In the genomic region with DNA sequence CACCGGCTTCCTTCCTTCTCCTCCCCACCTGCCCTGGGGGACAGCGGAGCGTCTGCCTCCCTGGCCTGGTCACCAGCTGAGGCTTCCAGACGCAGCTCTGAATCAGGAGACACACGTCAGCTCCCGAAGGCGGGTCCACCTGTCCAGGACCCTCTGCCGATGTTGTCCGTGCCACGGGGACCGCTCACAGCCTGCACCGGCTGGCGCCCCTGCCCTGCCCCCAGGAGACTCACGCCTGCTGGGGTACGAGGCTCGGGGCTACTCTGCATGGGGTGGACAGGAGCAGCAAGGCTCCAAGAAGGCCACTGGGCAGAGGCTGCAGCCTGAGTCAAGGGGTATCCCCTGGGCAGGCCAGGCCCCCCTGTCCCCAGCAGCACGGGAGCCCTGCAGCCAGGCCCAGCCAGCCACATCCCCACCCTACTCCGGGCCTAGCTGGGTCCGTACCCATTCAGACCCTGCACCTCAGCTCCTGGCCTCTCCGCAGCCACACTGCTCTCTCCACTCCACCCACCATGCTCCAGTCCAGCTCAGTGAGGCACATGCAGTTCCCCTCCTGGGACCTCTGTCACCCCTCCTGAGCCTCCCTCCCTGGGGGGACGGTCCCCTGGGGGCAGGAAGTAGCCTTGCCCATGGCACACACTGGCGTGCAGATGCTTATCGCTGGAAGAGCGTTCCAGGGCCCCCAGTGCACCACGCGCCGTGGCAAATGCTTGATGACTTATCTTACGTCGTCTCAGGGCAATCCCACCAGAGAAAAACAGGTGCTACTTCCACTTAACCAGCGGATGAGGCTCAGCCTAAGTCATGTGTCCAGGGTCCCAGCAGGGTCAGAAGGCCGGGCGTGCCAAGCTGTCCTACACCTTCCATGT, we compare ENCODE assay signal across 19 cellular contexts. TPM values are rescaled to one million over a fixed set of nuclear protein-coding genes. Genes with fewer than 3 reads are reported as not detected.
DNase-seq lines count a peak whose midpoint lies in the region; ATAC-seq and TF ChIP-seq lines count a peak whose summit lies in the region.
"Had no signal": no experiment of that assay in that cellular context is flagged by ENCODE, and none has a peak within 500 bp of the region (broad histone marks: within the 10 kb centered on the region; RNA-seq: fewer than 3 reads in every experiment).

No MANE protein-coding gene starts in this region.

- intact Hi-C loops in MCF 10A (cut with micrococcal nuclease): no loop called here

- POLR2A ChIA-PET in MCF 10A (lab: Yijun Ruan, JAX): interaction anchor here (1.6 kb wide), 1 partner anchor 22 kb away, joined by 3 read pairs; a partner anchor contains a TSS

- no peaks in the 10 kb centered on the region for H3K36me3 Mint-ChIP-seq in activated T-cell treated with anti-CD3 and anti-CD28 coated beads, Interleukin-2, amount 50 U/mL, for 72 hours (ENCODE audit: insufficient read depth in 2 of 2)
- no peaks in the 10 kb centered on the region for H3K36me3 Mint-ChIP-seq in endodermal cell (ENCODE audit: low read depth)
- no peaks in the 10 kb centered on the region for H3K36me3 Mint-ChIP-seq in stimulated activated effector memory CD8-positive, alpha-beta T cell treated with anti-CD3 and anti-CD28 coated beads, Interleukin-12 subunit alpha, Interleukin-12 subunit beta, amount 100 ng/mL, for 72 hours
- H3K36me3 Mint-ChIP-seq in MCF 10A (ENCODE audit: insufficient read depth, unreplicated experiment): no peaks in the 10 kb centered on the region
- H3K36me3 Mint-ChIP-seq: IgD-negative memory B cell had no signal

- BruUV-seq in MCF 10A (replicated peaks; lab: Mats Ljungman, UMichigan): no TSS peak

- H3K27ac ChIP-seq in OCI-LY3 (ENCODE audit: low read length): no peak overlapping the region
- peak overlapping the region; percentile 64 for H3K27ac ChIP-seq in endodermal cell (ENCODE audit: low read depth, low read length)
- H3K27ac ChIP-seq: Peyer's patch had no signal

- CTCF ChIA-PET in MCF 10A (lab: Yijun Ruan, JAX): no interaction called here

- H3K36me3 ChIP-seq in OCI-LY3 (replicated peaks; ENCODE audit: low read depth, low read length) (no peaks in the 10 kb centered on the region), endodermal cell (ENCODE audit: control insufficient read depth, insufficient read depth, low read length) (no peaks in the 10 kb centered on the region)
- H3K36me3 ChIP-seq: HAP-1, Peyer's patch had no signal

- H3K27me3 ChIP-seq in OCI-LY3 (ENCODE audit: low read depth, low read length) (peaks cover 10% of the 10 kb centered on the region), endodermal cell (ENCODE audit: control insufficient read depth, insufficient read depth, low read length, poor library complexity, severe bottlenecking) (no peaks in the 10 kb centered on the region)
- H3K27me3 ChIP-seq: Peyer's patch had no signal

- WGBS in endodermal cell (ENCODE audit: insufficient coverage in 1 of 2, insufficient read length in 1 of 2), 2 experiments: 90 to 96% methylated on average over 26 to 32 of the region's 32 CpGs

- H4K20me1 ChIP-seq in OCI-LY3 (ENCODE audit: insufficient read depth, low read length): no peaks in the 10 kb centered on the region

- H3K9me3 ChIP-seq in OCI-LY3 (ENCODE audit: insufficient read depth, low read length) (peaks cover 7% of the 10 kb centered on the region; the same call in 1 of the 2 replicates), endodermal cell (ENCODE audit: control insufficient read depth, low read length) (no peaks in the 10 kb centered on the region)
- H3K9me3 ChIP-seq: Peyer's patch had no signal

- H3K4me3 ChIP-seq in OCI-LY3 (ENCODE audit: low read length): peak overlapping the region; percentile 38
- H3K4me3 ChIP-seq in endodermal cell (ENCODE audit: low read length): no peak overlapping the region
- H3K4me3 ChIP-seq: HAP-1, lung, Peyer's patch had no signal

- no peak for TF ChIP-seq CTCF in OCI-LY3 (IDR thresholded peaks at IDR 0.05; ENCODE audit: low read depth, low read length)
- TF ChIP-seq CTCF in endodermal cell (conservative IDR thresholded peaks at IDR 0.05): no peak
- no peak for TF ChIP-seq CTCF in MCF 10A (IDR thresholded peaks at IDR 0.05; ENCODE audit: unreplicated experiment)

- no peaks in the 10 kb centered on the region for H3K4me1 Mint-ChIP-seq in activated T-cell treated with anti-CD3 and anti-CD28 coated beads, Interleukin-2, amount 50 U/mL, for 72 hours (ENCODE audit: low read depth)
- H3K4me1 Mint-ChIP-seq in endodermal cell: no peaks in the 10 kb centered on the region
- H3K4me1 Mint-ChIP-seq in stimulated activated effector memory CD8-positive, alpha-beta T cell treated with anti-CD3 and anti-CD28 coated beads, Interleukin-12 subunit alpha, Interleukin-12 subunit beta, amount 100 ng/mL, for 72 hours: no peaks in the 10 kb centered on the region
- H3K4me1 Mint-ChIP-seq in MCF 10A (ENCODE audit: insufficient read depth, unreplicated experiment): no peaks in the 10 kb centered on the region

- H3K27me3 Mint-ChIP-seq in activated T-cell treated with anti-CD3 and anti-CD28 coated beads, Interleukin-2, amount 50 U/mL, for 72 hours (ENCODE audit: low read depth): no peaks in the 10 kb centered on the region
- H3K27me3 Mint-ChIP-seq in endodermal cell (ENCODE audit: insufficient read depth) (no peaks in the 10 kb centered on the region), MCF 10A (ENCODE audit: insufficient read depth, unreplicated experiment) (peaks cover 8% of the 10 kb centered on the region)
- H3K27me3 Mint-ChIP-seq: IgD-negative memory B cell; stimulated activated naive CD8-positive, alpha-beta T cell treated with anti-CD3 and anti-CD28 coated beads, Interleukin-15, Interleukin-2, amounts not matched to agents 100 ng/mL and 50 ng/mL, for 24 hours had no signal

- no peak overlapping the region for H3K27ac Mint-ChIP-seq in activated T-cell treated with anti-CD3 and anti-CD28 coated beads, Interleukin-2, amount 50 U/mL, for 72 hours
- peak overlapping the region; percentile 29 for H3K27ac Mint-ChIP-seq in endodermal cell
- no peak overlapping the region for H3K27ac Mint-ChIP-seq in stimulated activated effector memory CD8-positive, alpha-beta T cell treated with anti-CD3 and anti-CD28 coated beads, Interleukin-12 subunit alpha, Interleukin-12 subunit beta, amount 100 ng/mL, for 72 hours
- no peak overlapping the region for H3K27ac Mint-ChIP-seq in MCF 10A (ENCODE audit: low read depth, unreplicated experiment)
- H3K27ac Mint-ChIP-seq: IgD-negative memory B cell; stimulated activated naive CD8-positive, alpha-beta T cell treated with anti-CD3 and anti-CD28 coated beads, Interleukin-15, Interleukin-2, amounts not matched to agents 100 ng/mL and 50 ng/mL, for 24 hours; T-helper 1 cell treated with Interleukin-12 subunit alpha and Interleukin-12 subunit beta and Interleukin-4 antibody, amounts not matched to agents 30 μg/mL and 1 μg/mL, for 36 hours had no signal

- H3K4me3 Mint-ChIP-seq in activated T-cell treated with anti-CD3 and anti-CD28 coated beads, Interleukin-2, amount 50 U/mL, for 72 hours: no peak overlapping the region
- no peak overlapping the region for H3K4me3 Mint-ChIP-seq in endodermal cell
- no peak overlapping the region for H3K4me3 Mint-ChIP-seq in stimulated activated effector memory CD8-positive, alpha-beta T cell treated with anti-CD3 and anti-CD28 coated beads, Interleukin-12 subunit alpha, Interleukin-12 subunit beta, amount 100 ng/mL, for 72 hours
- no peak overlapping the region for H3K4me3 Mint-ChIP-seq in MCF 10A (ENCODE audit: unreplicated experiment)
- H3K4me3 Mint-ChIP-seq: IgD-negative memory B cell; stimulated activated naive CD8-positive, alpha-beta T cell treated with anti-CD3 and anti-CD28 coated beads, Interleukin-15, Interleukin-2, amounts not matched to agents 100 ng/mL and 50 ng/mL, for 24 hours; T-helper 1 cell treated with Interleukin-12 subunit alpha and Interleukin-12 subunit beta and Interleukin-4 antibody, amounts not matched to agents 30 μg/mL and 1 μg/mL, for 36 hours had no signal

- H3K4me1 ChIP-seq in OCI-LY3 (ENCODE audit: low read length) (peaks cover 10% of the 10 kb centered on the region), endodermal cell (ENCODE audit: control insufficient read depth, insufficient read depth, low read length) (no peaks in the 10 kb centered on the region)
- H3K4me1 ChIP-seq: HAP-1 had no signal

- no peaks in the 10 kb centered on the region for H3K9me3 Mint-ChIP-seq in activated T-cell treated with anti-CD3 and anti-CD28 coated beads, Interleukin-2, amount 50 U/mL, for 72 hours
- no peaks in the 10 kb centered on the region for H3K9me3 Mint-ChIP-seq in endodermal cell
- no peaks in the 10 kb centered on the region for H3K9me3 Mint-ChIP-seq in stimulated activated effector memory CD8-positive, alpha-beta T cell treated with anti-CD3 and anti-CD28 coated beads, Interleukin-12 subunit alpha, Interleukin-12 subunit beta, amount 100 ng/mL, for 72 hours
- H3K9me3 Mint-ChIP-seq in MCF 10A (ENCODE audit: unreplicated experiment): no peaks in the 10 kb centered on the region
- H3K9me3 Mint-ChIP-seq: IgD-negative memory B cell; stimulated activated naive CD8-positive, alpha-beta T cell treated with anti-CD3 and anti-CD28 coated beads, Interleukin-15, Interleukin-2, amounts not matched to agents 100 ng/mL and 50 ng/mL, for 24 hours; T-helper 1 cell treated with Interleukin-12 subunit alpha and Interleukin-12 subunit beta and Interleukin-4 antibody, amounts not matched to agents 30 μg/mL and 1 μg/mL, for 36 hours had no signal

- H2AFZ ChIP-seq in OCI-LY3 (ENCODE audit: low read depth, low read length): no peak overlapping the region

- no peaks in the 10 kb centered on the region for H3K79me2 ChIP-seq in OCI-LY3 (ENCODE audit: low read length)

- peak; percentile 30 to 36 for ATAC-seq in activated T-cell treated with anti-CD3 and anti-CD28 coated beads, Interleukin-2, amount 50 U/mL, for 72 hours (replicated peaks in 1 of 2)
- ATAC-seq in stimulated activated effector memory CD8-positive, alpha-beta T cell treated with anti-CD3 and anti-CD28 coated beads, Interleukin-12 subunit alpha, Interleukin-12 subunit beta, amount 100 ng/mL, for 72 hours: peak; percentile 36

- H3K9ac ChIP-seq in OCI-LY3 (ENCODE audit: low read length) (no peak overlapping the region), endodermal cell (ENCODE audit: extremely low read depth, low read length, poor library complexity, severe bottlenecking) (no peak overlapping the region)

- no peak for DNase-seq in activated T-cell treated with anti-CD3 and anti-CD28 coated beads, Interleukin-2, amount 50 U/mL, for 72 hours
- DNase-seq in activated T-cell treated with anti-CD3 and anti-CD28 coated beads, Interleukin-2, amount 50 U/mL, for 1 hour: no peak
- DNase-seq in endodermal cell (peak; percentile 45), MCF 10A (ENCODE audit: unreplicated experiment) (no peak), NCI-H345 (lab: John Stamatoyannopoulos, UW) (no peak), iPS-NIHi11 (ENCODE audit: low spot score) (no peak)
- DNase-seq in stimulated activated effector memory CD8-positive, alpha-beta T cell treated with anti-CD3 and anti-CD28 coated beads, Interleukin-12 subunit alpha, Interleukin-12 subunit beta, amount 100 ng/mL, for 72 hours (ENCODE audit: low spot score in 2 of 2): no peak
- DNase-seq: activated effector memory CD4-positive, alpha-beta T cell treated with anti-CD3 and anti-CD28 coated beads, Interleukin-2, amount 50 U/mL, for 16 hours; effector CD4-positive, alpha-beta T cell; NCI-H526; nucleus accumbens; Peyer's patch had no signal

- H3K4me2 ChIP-seq in OCI-LY3 (ENCODE audit: low read length): peak overlapping the region; percentile 30

RNA-seq across cellular contexts. Expression of a gene that starts 2.2 kb away (rescaled TPM):
- total RNA-seq in activated T-cell treated with anti-CD3 and anti-CD28 coated beads, Interleukin-2, amount 50 U/mL, for 72 hours: not detected
- total RNA-seq in endodermal cell (under 1 TPM; 0.04 to 0.09 TPM), MCF 10A (2022) (not detected in 2 replicates)
- polyA plus RNA-seq in endodermal cell (2013, experiment 1 of 2): 0.04 TPM
- polyA plus RNA-seq in endodermal cell (2013, experiment 2 of 2): 0.04 TPM
- total RNA-seq: bronchial epithelial cell had no signal

RNA-seq across cellular contexts. Expression of a gene that starts 21.3 kb away (rescaled TPM):
- total RNA-seq in activated T-cell treated with anti-CD3 and anti-CD28 coated beads, Interleukin-2, amount 50 U/mL, for 72 hours: 10 to 100 TPM; 11.6 to 12.3 TPM
- total RNA-seq in endodermal cell (10 to 100 TPM; 37.2 to 38.6 TPM), MCF 10A (2022) (15.5 and 16.4 TPM in 2 replicates)
- polyA plus RNA-seq in endodermal cell (2013, experiment 1 of 2): 48.0 TPM
- 42.4 TPM for polyA plus RNA-seq in endodermal cell (2013, experiment 2 of 2)
- polyA plus RNA-seq: IgD-negative memory B cell had no signal

RNA-seq across cellular contexts. Expression of a gene that starts 57.5 kb away (rescaled TPM):
- total RNA-seq in activated T-cell treated with anti-CD3 and anti-CD28 coated beads, Interleukin-2, amount 50 U/mL, for 72 hours: 10 to 100 TPM; 10.8 to 14.4 TPM
- 10 to 100 TPM; 12.6 to 20.1 TPM for total RNA-seq in endodermal cell
- polyA plus RNA-seq in endodermal cell (2013, experiment 1 of 2): 10.9 TPM
- 9.2 TPM for polyA plus RNA-seq in endodermal cell (2013, experiment 2 of 2)
- total RNA-seq in MCF 10A (2022): 24.5 and 30.5 TPM in 2 replicates
